Comparison of ENCODE assay signal across 1 cellular context in the genomic region with DNA sequence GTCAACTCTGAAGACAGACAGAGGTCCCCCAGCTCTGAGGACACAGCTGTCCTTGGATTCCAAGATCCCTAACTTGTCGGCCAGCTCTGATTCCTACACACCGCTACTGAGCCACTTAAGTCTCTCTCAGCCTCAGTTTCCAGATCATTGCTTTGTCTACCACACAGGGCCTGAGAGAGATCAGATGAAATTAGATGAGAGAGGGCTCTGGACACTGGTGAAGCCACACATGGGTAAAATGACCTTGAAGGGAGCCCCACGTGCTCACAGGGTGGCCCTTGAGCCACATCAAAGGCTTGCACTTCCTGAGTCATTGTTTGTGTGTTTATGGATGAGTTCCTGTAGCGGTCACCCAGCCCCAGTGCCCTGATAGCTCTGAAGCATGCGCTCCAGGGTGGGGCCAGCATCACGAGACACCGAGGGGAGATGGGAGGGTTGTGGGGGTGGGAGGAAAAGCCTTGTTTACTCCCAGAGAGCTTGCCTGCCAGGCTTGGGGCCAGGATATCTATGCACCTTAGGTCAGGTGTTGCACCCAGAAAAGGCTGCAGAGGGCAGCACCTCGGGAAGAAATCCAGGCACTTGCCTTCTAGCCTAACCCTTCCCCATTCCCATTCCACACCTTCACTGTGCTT.
TF ChIP-seq lines count a peak whose summit lies in the region.

No MANE protein-coding gene starts in this region.

TF ChIP-seq in HepG2, 621 proteins besides CTCF, POLR2A, EP300 and RAD21 (continued from another document and continues in another):
- TF ChIP-seq, protein P1, sequence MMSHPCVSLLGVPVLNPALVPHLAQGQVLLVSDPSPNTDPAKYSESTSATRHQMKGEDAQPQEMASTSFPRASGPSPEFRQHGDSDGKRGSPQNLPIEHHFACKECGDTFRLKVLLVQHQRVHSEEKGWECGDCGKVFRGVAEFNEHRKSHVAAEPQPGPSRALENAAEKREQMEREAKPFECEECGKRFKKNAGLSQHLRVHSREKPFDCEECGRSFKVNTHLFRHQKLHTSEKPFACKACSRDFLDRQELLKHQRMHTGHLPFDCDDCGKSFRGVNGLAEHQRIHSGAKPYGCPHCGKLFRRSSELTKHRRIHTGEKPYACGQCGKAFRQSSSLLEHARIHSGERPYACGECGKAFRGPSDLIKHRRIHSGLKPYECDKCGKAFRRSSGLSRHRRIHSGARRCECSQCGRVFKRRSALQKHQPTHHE (CRISPR knock-in tag; IDR thresholded peaks at IDR 0.05; ENCODE audit: borderline replicate concordance), result peak; percentile 64; the same call in 1 of the 2 replicates
- TF ChIP-seq MIER2 (CRISPR knock-in tag; IDR thresholded peaks at IDR 0.05) (peak; percentile 79; the same call in 1 of the 2 replicates), CC2D1A (CRISPR knock-in tag; IDR thresholded peaks at IDR 0.05) (0 out of 2 replicates have a peak, but pooled peaks have one; percentile 51), MAFF (IDR thresholded peaks at IDR 0.05; ENCODE audit: low read depth, low read length) (peak; percentile 57), ZFAT (CRISPR knock-in tag; conservative IDR thresholded peaks at IDR 0.05) (no peak), FOXP1 (IDR thresholded peaks at IDR 0.05) (peak; percentile 98), FOXP1 (CRISPR knock-in tag; IDR thresholded peaks at IDR 0.05) (peak; percentile 100), ZSCAN25 (CRISPR knock-in tag; IDR thresholded peaks at IDR 0.05) (no peak; the same call in 1 of the 2 replicates), ZNF383 (CRISPR knock-in tag; IDR thresholded peaks at IDR 0.05; ENCODE audit: borderline replicate concordance) (no peak), ZNF772 (CRISPR knock-in tag; IDR thresholded peaks at IDR 0.05) (peak; percentile 98), ZNF614 (CRISPR knock-in tag; IDR thresholded peaks at IDR 0.05; ENCODE audit: borderline replicate concordance) (peak; percentile 95; the same call in 1 of the 2 replicates), HNRNPLL (IDR thresholded peaks at IDR 0.05; ENCODE audit: low read depth, low read length, poor library complexity, severe bottlenecking) (no peak), ZFYVE20 (CRISPR knock-in tag; IDR thresholded peaks at IDR 0.05; ENCODE audit: borderline replicate concordance, low read depth) (no peak), GLI4 (CRISPR knock-in tag; IDR thresholded peaks at IDR 0.05; ENCODE audit: borderline replicate concordance) (no peak), CBX5 (CRISPR knock-in tag; IDR thresholded peaks at IDR 0.05; ENCODE audit: borderline replicate concordance) (peak; percentile 99), ONECUT2 (CRISPR knock-in tag; IDR thresholded peaks at IDR 0.05) (peak; percentile 64; the same call in 1 of the 2 replicates), ZNF878 (CRISPR knock-in tag; IDR thresholded peaks at IDR 0.05) (peak; percentile 99; the same call in 1 of the 2 replicates), NCOR1 (IDR thresholded peaks at IDR 0.05; ENCODE audit: borderline replicate concordance, low read length) (peak; percentile 86; the same call in 1 of the 2 replicates), MZF1 (CRISPR knock-in tag; IDR thresholded peaks at IDR 0.05; ENCODE audit: borderline replicate concordance) (no peak), ZNF747 (CRISPR knock-in tag; IDR thresholded peaks at IDR 0.05; ENCODE audit: borderline replicate concordance) (peak; percentile 91; the same call in 1 of the 2 replicates), DMAP1 (CRISPR knock-in tag; IDR thresholded peaks at IDR 0.05) (peak; percentile 87), ATF7-NPFF (CRISPR knock-in tag; IDR thresholded peaks at IDR 0.05; ENCODE audit: low read depth) (0 out of 2 replicates have a peak, but pooled peaks have one; percentile 28), ATF7 (IDR thresholded peaks at IDR 0.05) (no peak; the same call in 1 of the 2 replicates), ATF7 (CRISPR knock-in tag; IDR thresholded peaks at IDR 0.05) (peak; percentile 81), BCLAF1 (IDR thresholded peaks at IDR 0.05) (no peak), RBAK (CRISPR knock-in tag; IDR thresholded peaks at IDR 0.05) (no peak), HNF4A (CRISPR knock-in tag; IDR thresholded peaks at IDR 0.05) (peak; percentile 85), HMG20B (CRISPR knock-in tag; conservative IDR thresholded peaks at IDR 0.05) (peak; percentile 77; the same call in 1 of the 2 replicates), HOXA9 (CRISPR knock-in tag; IDR thresholded peaks at IDR 0.05; ENCODE audit: borderline replicate concordance) (no peak), ASH2L (IDR thresholded peaks at IDR 0.05; ENCODE audit: insufficient read length, low read depth, low read length) (peak; percentile 76), NAIF1 (CRISPR knock-in tag; IDR thresholded peaks at IDR 0.05; ENCODE audit: borderline replicate concordance) (peak; percentile 69; the same call in 1 of the 2 replicates), MAZ (IDR thresholded peaks at IDR 0.05; ENCODE audit: borderline replicate concordance, low read depth, low read length) (peak; percentile 98), MAZ (CRISPR knock-in tag; IDR thresholded peaks at IDR 0.05; ENCODE audit: low read depth) (peak; percentile 97), PAF1 (CRISPR knock-in tag; IDR thresholded peaks at IDR 0.05) (no peak), ADNP (CRISPR knock-in tag; IDR thresholded peaks at IDR 0.05) (peak; percentile 13; the same call in 1 of the 2 replicates), ETV5 (CRISPR knock-in tag; IDR thresholded peaks at IDR 0.05; ENCODE audit: borderline replicate concordance) (peak; percentile 98), FOSL1 (CRISPR knock-in tag; IDR thresholded peaks at IDR 0.05; ENCODE audit: borderline replicate concordance) (peak; percentile 98), ZNF337 (CRISPR knock-in tag; IDR thresholded peaks at IDR 0.05; ENCODE audit: borderline replicate concordance, low read depth) (no peak), HNF1A (IDR thresholded peaks at IDR 0.05; ENCODE audit: low read depth) (peak; percentile 75; the same call in 1 of the 2 replicates), HNF1A (CRISPR knock-in tag; IDR thresholded peaks at IDR 0.05; ENCODE audit: borderline replicate concordance) (peak; percentile 94), PRDM4 (CRISPR knock-in tag; IDR thresholded peaks at IDR 0.05; ENCODE audit: borderline replicate concordance) (no peak), FOXO4 (CRISPR knock-in tag; conservative IDR thresholded peaks at IDR 0.05) (no peak), WIZ (CRISPR knock-in tag; IDR thresholded peaks at IDR 0.05) (no peak)
- TF ChIP-seq, protein P2, sequence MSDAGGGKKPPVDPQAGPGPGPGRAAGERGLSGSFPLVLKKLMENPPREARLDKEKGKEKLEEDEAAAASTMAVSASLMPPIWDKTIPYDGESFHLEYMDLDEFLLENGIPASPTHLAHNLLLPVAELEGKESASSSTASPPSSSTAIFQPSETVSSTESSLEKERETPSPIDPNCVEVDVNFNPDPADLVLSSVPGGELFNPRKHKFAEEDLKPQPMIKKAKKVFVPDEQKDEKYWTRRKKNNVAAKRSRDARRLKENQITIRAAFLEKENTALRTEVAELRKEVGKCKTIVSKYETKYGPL (CRISPR knock-in tag; IDR thresholded peaks at IDR 0.05), result peak; percentile 73; the same call in 1 of the 2 replicates
- TF ChIP-seq, protein P3, sequence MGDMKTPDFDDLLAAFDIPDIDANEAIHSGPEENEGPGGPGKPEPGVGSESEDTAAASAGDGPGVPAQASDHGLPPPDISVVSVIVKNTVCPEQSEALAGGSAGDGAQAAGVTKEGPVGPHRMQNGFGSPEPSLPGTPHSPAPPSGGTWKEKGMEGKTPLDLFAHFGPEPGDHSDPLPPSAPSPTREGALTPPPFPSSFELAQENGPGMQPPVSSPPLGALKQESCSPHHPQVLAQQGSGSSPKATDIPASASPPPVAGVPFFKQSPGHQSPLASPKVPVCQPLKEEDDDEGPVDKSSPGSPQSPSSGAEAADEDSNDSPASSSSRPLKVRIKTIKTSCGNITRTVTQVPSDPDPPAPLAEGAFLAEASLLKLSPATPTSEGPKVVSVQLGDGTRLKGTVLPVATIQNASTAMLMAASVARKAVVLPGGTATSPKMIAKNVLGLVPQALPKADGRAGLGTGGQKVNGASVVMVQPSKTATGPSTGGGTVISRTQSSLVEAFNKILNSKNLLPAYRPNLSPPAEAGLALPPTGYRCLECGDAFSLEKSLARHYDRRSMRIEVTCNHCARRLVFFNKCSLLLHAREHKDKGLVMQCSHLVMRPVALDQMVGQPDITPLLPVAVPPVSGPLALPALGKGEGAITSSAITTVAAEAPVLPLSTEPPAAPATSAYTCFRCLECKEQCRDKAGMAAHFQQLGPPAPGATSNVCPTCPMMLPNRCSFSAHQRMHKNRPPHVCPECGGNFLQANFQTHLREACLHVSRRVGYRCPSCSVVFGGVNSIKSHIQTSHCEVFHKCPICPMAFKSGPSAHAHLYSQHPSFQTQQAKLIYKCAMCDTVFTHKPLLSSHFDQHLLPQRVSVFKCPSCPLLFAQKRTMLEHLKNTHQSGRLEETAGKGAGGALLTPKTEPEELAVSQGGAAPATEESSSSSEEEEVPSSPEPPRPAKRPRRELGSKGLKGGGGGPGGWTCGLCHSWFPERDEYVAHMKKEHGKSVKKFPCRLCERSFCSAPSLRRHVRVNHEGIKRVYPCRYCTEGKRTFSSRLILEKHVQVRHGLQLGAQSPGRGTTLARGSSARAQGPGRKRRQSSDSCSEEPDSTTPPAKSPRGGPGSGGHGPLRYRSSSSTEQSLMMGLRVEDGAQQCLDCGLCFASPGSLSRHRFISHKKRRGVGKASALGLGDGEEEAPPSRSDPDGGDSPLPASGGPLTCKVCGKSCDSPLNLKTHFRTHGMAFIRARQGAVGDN (CRISPR knock-in tag; IDR thresholded peaks at IDR 0.05), result peak; percentile 93
